In the genomic region with DNA sequence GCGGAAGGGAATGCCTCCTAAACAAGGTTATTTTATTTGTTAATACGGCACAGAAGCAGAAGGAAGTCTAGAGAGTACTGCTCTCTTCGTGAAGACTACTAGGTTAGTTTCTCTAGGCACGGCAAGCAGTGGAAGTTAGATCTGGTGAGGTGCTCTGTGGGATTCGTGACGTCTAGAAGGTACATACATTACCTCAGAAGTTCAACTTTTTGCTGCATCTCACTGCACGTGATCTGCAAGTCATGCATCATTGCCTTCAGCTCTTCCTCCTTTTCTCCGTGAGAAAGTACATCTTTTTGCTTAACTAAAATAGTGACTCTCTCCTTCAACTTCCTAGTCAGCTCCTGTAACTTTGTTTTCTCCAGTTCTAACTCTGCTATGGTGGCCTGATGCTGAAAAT, we compare ENCODE assay signal across 22 cellular contexts.
DNase-seq lines count a peak whose midpoint lies in the region; ATAC-seq and TF ChIP-seq lines count a peak whose summit lies in the region.
"Had no signal": no experiment of that assay in that cellular context is flagged by ENCODE, and none has a peak within 500 bp of the region (broad histone marks: within the 10 kb centered on the region; RNA-seq: fewer than 3 reads in every experiment).

No MANE protein-coding gene starts in this region.

- H3K27me3 ChIP-seq in BLaER1 (no peaks in the 10 kb centered on the region), OCI-LY1 (ENCODE audit: insufficient read depth, low read length) (no peaks in the 10 kb centered on the region)
- H3K27me3 ChIP-seq: BE2C, transverse colon had no signal

- H3K36me3 ChIP-seq in BLaER1 (peaks cover 96% of the 10 kb centered on the region), OCI-LY1 (ENCODE audit: insufficient read depth, low read length) (peaks cover 94% of the 10 kb centered on the region)

- H3K36me3 Mint-ChIP-seq in memory B cell (peaks cover 28% of the 10 kb centered on the region), HFFc6 (ENCODE audit: low read depth) (peaks cover 41% of the 10 kb centered on the region)

- H3K4me1 Mint-ChIP-seq in memory B cell (no peaks in the 10 kb centered on the region), HFFc6 (ENCODE audit: low read depth) (peaks cover 5% of the 10 kb centered on the region)

- H4K20me1 ChIP-seq in BLaER1: no peaks in the 10 kb centered on the region
- H4K20me1 ChIP-seq in OCI-LY1 (ENCODE audit: insufficient read depth, low read length): no peaks in the 10 kb centered on the region

- H3F3A ChIP-seq in OCI-LY1 (ENCODE audit: insufficient read depth, low read length): no peaks in the 10 kb centered on the region

- H3K27ac ChIP-seq in BLaER1 (no peak overlapping the region), OCI-LY1 (ENCODE audit: low read depth, low read length, poor library complexity, severe bottlenecking) (peak overlapping the region; percentile 76)
- H3K27ac ChIP-seq: transverse colon had no signal

- no peaks in the 10 kb centered on the region for H3K9me3 ChIP-seq in BLaER1
- no peaks in the 10 kb centered on the region for H3K9me3 ChIP-seq in OCI-LY1 (ENCODE audit: low read length)
- H3K9me3 ChIP-seq: BE2C, transverse colon had no signal

- H3K4me3 ChIP-seq in BLaER1 (no peak overlapping the region), OCI-LY1 (ENCODE audit: low read depth, low read length, poor library complexity, severe bottlenecking) (peak overlapping the region; percentile 1)
- H3K4me3 ChIP-seq: smooth muscle cell, transverse colon had no signal

- peak overlapping the region; percentile 42 for H3K4me2 ChIP-seq in BLaER1
- peak overlapping the region; percentile 41; the same call in 1 of the 2 replicates for H3K4me2 ChIP-seq in OCI-LY1 (ENCODE audit: low read length)
- H3K4me2 ChIP-seq: smooth muscle cell had no signal

- ATAC-seq in GM19372 (IDR thresholded peaks at IDR 0.05; ENCODE audit: low read depth, unreplicated experiment): peak; percentile 54
- peak; percentile 97 for ATAC-seq in memory B cell (ENCODE audit: low read depth)
- ATAC-seq: activated CD4-positive, alpha-beta T cell treated with anti-CD3 and anti-CD28 coated beads for 36 hours had no signal

- H3K9me3 Mint-ChIP-seq in memory B cell (no peaks in the 10 kb centered on the region), HFFc6 (no peaks in the 10 kb centered on the region)
- H3K9me3 Mint-ChIP-seq: activated T-helper 1 cell treated with anti-CD3 and anti-CD28 coated beads, Interleukin-12 subunit alpha, Interleukin-12 subunit beta, Interleukin-2, Interleukin-4 antibody, amounts not matched to agents 30 ng/mL and 10 ng/mL and 1 ng/mL, durations not matched to agents 14 hours and 24 hours and 36 hours had no signal

- TF ChIP-seq CTCF in OCI-LY1 (IDR thresholded peaks at IDR 0.05; ENCODE audit: low read length) (no peak), HFFc6 (IDR thresholded peaks at IDR 0.05) (no peak)

- no peaks in the 10 kb centered on the region for H3K9me2 ChIP-seq in OCI-LY1 (ENCODE audit: low read depth, low read length)

- H3K79me2 ChIP-seq in OCI-LY1 (ENCODE audit: insufficient read depth, low read length): no peaks in the 10 kb centered on the region

- H3K4me1 ChIP-seq in BLaER1 (peaks cover 21% of the 10 kb centered on the region), OCI-LY1 (ENCODE audit: insufficient read depth, low read length, severe bottlenecking) (peaks cover 19% of the 10 kb centered on the region)
- H3K4me1 ChIP-seq: BE2C, transverse colon had no signal

- H3K9ac ChIP-seq in BLaER1 (no peak overlapping the region), OCI-LY1 (ENCODE audit: low read length) (peak overlapping the region; percentile 11; the same call in 1 of the 2 replicates)

- DNase-seq in memory B cell (ENCODE audit: low spot score in 2 of 2) (peak; percentile 49 to 76), NCI-H1417 treated with DMSO at 0.1 percent for 48 hours (lab: John Stamatoyannopoulos, UW) (no peak), HFFc6 (no peak), DMS79 treated with DMSO at 0.1 percent for 48 hours (lab: John Stamatoyannopoulos, UW) (no peak)
- no peak for DNase-seq in stimulated activated naive CD4-positive, alpha-beta T cell (lab: John Stamatoyannopoulos, UW)
- DNase-seq: activated CD4-positive, alpha-beta T cell treated with anti-CD3 and anti-CD28 coated beads for 36 hours; activated naive CD4-positive, alpha-beta T cell treated with anti-CD3 and anti-CD28 coated beads, Interleukin-2, amount 50 U/mL, for 16 hours; BE2C; GOT3; kidney glomerular epithelial cell; mammary epithelial cell; MM.1S; NCI-H748 treated with DMSO at 0.1 percent for 48 hours; retina; SIG-M5; stimulated activated CD4-positive, alpha-beta T cell treated with anti-CD3 and anti-CD28 coated beads, Interleukin-2, amount 100 ng/mL, for 48 hours; transverse colon had no signal

- no peak overlapping the region for H3K4me3 Mint-ChIP-seq in memory B cell
- H3K4me3 Mint-ChIP-seq in HFFc6: no peak overlapping the region
- H3K4me3 Mint-ChIP-seq: activated CD4-positive, alpha-beta T cell treated with anti-CD3 and anti-CD28 coated beads for 36 hours; activated T-helper 1 cell treated with anti-CD3 and anti-CD28 coated beads, Interleukin-12 subunit alpha, Interleukin-12 subunit beta, Interleukin-2, Interleukin-4 antibody, amounts not matched to agents 30 ng/mL and 10 ng/mL and 1 ng/mL, durations not matched to agents 14 hours and 24 hours and 36 hours had no signal

- no peak overlapping the region for H2AFZ ChIP-seq in OCI-LY1 (ENCODE audit: low read length)

- H3K27ac Mint-ChIP-seq in memory B cell (no peak overlapping the region), HFFc6 (no peak overlapping the region)
- H3K27ac Mint-ChIP-seq: activated CD4-positive, alpha-beta T cell treated with anti-CD3 and anti-CD28 coated beads for 36 hours; activated T-helper 1 cell treated with anti-CD3 and anti-CD28 coated beads, Interleukin-12 subunit alpha, Interleukin-12 subunit beta, Interleukin-2, Interleukin-4 antibody, amounts not matched to agents 30 ng/mL and 10 ng/mL and 1 ng/mL, durations not matched to agents 14 hours and 24 hours and 36 hours had no signal

- H3K27me3 Mint-ChIP-seq in memory B cell: no peaks in the 10 kb centered on the region
- H3K27me3 Mint-ChIP-seq in HFFc6 (ENCODE audit: insufficient read depth): no peaks in the 10 kb centered on the region
- H3K27me3 Mint-ChIP-seq: activated CD4-positive, alpha-beta T cell treated with anti-CD3 and anti-CD28 coated beads for 36 hours had no signal

Comparison
In these comparisons a context has a peak if more than half of its experiments do, and no peak if none do; other contexts are left out.
1. DNase-seq: peak in memory B cell (2 of 2); none in NCI-H1417 treated with DMSO at 0.1 percent for 48 hours (single experiment), HFFc6 (single experiment), stimulated activated naive CD4-positive, alpha-beta T cell (0 of 6) and DMS79 treated with DMSO at 0.1 percent for 48 hours (single experiment).